8 cellular contexts compared by ENCODE assay signal in genomic region chr6:24933868-24934401, GRCh38. TPM values are rescaled to one million over a fixed set of nuclear protein-coding genes. Genes with fewer than 3 reads are reported as not detected.
DNase-seq lines count a peak whose midpoint lies in the region; TF ChIP-seq lines count a peak whose summit lies in the region.

No MANE protein-coding gene starts in this region.

- H3K4me1 ChIP-seq in mammary epithelial cell (ENCODE audit: insufficient read depth, low read length) = no peaks in the 10 kb centered on the region

- no peak overlapping the region for H3K27ac ChIP-seq in mammary epithelial cell (ENCODE audit: insufficient read depth, low read depth, low read length)

- no peaks in the 10 kb centered on the region for H3K36me3 ChIP-seq in mammary epithelial cell (ENCODE audit: insufficient read depth, low read length)

- peaks cover 47% of the 10 kb centered on the region for H3K4me1 Mint-ChIP-seq in neural crest cell

- H3K27me3 ChIP-seq in mammary epithelial cell (ENCODE audit: insufficient read depth, low read length) = no peaks in the 10 kb centered on the region

- H3K36me3 Mint-ChIP-seq in neural crest cell (ENCODE audit: low read depth) = no peaks in the 10 kb centered on the region

- no peak overlapping the region for H3K4me2 ChIP-seq in mammary epithelial cell (ENCODE audit: insufficient read depth, low read depth, low read length)

- BruUV-seq in mammary epithelial cell (replicated peaks; lab: Mats Ljungman, UMichigan) = no TSS peak

- H4K20me1 ChIP-seq in mammary epithelial cell (ENCODE audit: insufficient read depth, low read length) = no peaks in the 10 kb centered on the region

- no peak overlapping the region for H2AFZ ChIP-seq in mammary epithelial cell (ENCODE audit: low read depth, low read length)

- H3K9me3 ChIP-seq in mammary epithelial cell (replicated peaks; ENCODE audit: insufficient read depth, low read length) = no peaks in the 10 kb centered on the region

- no peaks in the 10 kb centered on the region for H3K79me2 ChIP-seq in mammary epithelial cell (ENCODE audit: insufficient read depth, low read length)

- TF ChIP-seq CTCF in mammary epithelial cell (conservative IDR thresholded peaks at IDR 0.05 in 1 of 2, IDR thresholded peaks at IDR 0.05 in 1 of 2; ENCODE audit: extremely low read depth in 1 of 2, insufficient read depth in 1 of 2, low read depth in 1 of 2, low read length in 2 of 2) = peak; percentile 25 to 49
- peak; percentile 62 for TF ChIP-seq CTCF in neural crest cell (conservative IDR thresholded peaks at IDR 0.05)

- H3K9ac ChIP-seq in mammary epithelial cell (ENCODE audit: insufficient read depth, low read length) = no peak overlapping the region

- CTCF ChIA-PET in mammary epithelial cell (lab: Charles Lee; ENCODE audit: low non-redundant PET) = interaction anchor here (0.6 to 0.7 kb wide), 2 partner anchors 69 to 83 kb away, joined by 4 read pairs; no protein-coding TSS in a partner anchor

- in situ Hi-C loops in mammary epithelial cell (cut with MboI; ENCODE audit: low sequenced_read_pairs in 2 of 2) = no loop called here

- intact Hi-C loops in mammary epithelial cell (cut with micrococcal nuclease) = loop anchor here (5.0 kb wide), 1 partner anchor 38 kb away; no protein-coding TSS in a partner anchor

- H3K27me3 Mint-ChIP-seq in neural crest cell (ENCODE audit: low read depth) = peaks cover 4% of the 10 kb centered on the region

- no peaks in the 10 kb centered on the region for H3K9me3 Mint-ChIP-seq in neural crest cell

- dilution Hi-C loops in mammary epithelial cell (cut with HindIII; ENCODE audit: low sequenced_read_pairs) = no loop called here

- peak; percentile 43 for DNase-seq in activated naive CD4-positive, alpha-beta T cell treated with Interleukin-2 at 50 U/mL for 16 hours
- no peak for DNase-seq in activated naive CD4-positive, alpha-beta T cell (lab: John Stamatoyannopoulos, UW)
- peak; percentile 82 for DNase-seq in NCI-H82 (lab: John Stamatoyannopoulos, UW)
- no peak for DNase-seq in mammary epithelial cell
- no peak for DNase-seq in neural crest cell (ENCODE audit: low read depth, low spot score)
- no peak for DNase-seq in GM19240 (ENCODE audit: insufficient read length, low spot score)
- no peak for DNase-seq in midbrain (lab: John Stamatoyannopoulos, UW)
- DNase-seq in Ammon's horn (ENCODE audit: low spot score) = no peak

- 70% methylated on average over 7 of the region's 7 CpGs for WGBS in mammary epithelial cell (ENCODE audit: low coverage, missing lambda C conversion rate)

- H3K4me3 ChIP-seq in mammary epithelial cell (replicated peaks in 1 of 3; ENCODE audit: insufficient read depth in 1 of 3, low read depth in 2 of 3, low read length in 3 of 3) = no peak overlapping the region

- no peak overlapping the region for H3K4me3 Mint-ChIP-seq in neural crest cell

- no peak overlapping the region for H3K27ac Mint-ChIP-seq in neural crest cell (ENCODE audit: unreplicated experiment)

RNA-seq across cellular contexts. Expression of gene RIPOR2, which starts 1.8 kb away (rescaled TPM):
- total RNA-seq in mammary epithelial cell (under 1 TPM; under 0.01 to 0.19 TPM), neural crest cell (2.9 and 3.5 TPM in 2 replicates)
- polyA plus RNA-seq in mammary epithelial cell = 0.16 TPM
- not detected for polyA minus RNA-seq in mammary epithelial cell

Comparison
In these comparisons a context has a peak if more than half of its experiments do, and no peak if none do; other contexts are left out.
1. DNase-seq: peak in activated naive CD4-positive, alpha-beta T cell treated with Interleukin-2 at 50 U/mL for 16 hours (single experiment) and NCI-H82 (single experiment); none in activated naive CD4-positive, alpha-beta T cell (0 of 4), mammary epithelial cell (single experiment), neural crest cell (single experiment), GM19240 (single experiment), midbrain (single experiment) and Ammon's horn (single experiment).